18 cellular contexts compared by ENCODE assay signal in the genomic region with DNA sequence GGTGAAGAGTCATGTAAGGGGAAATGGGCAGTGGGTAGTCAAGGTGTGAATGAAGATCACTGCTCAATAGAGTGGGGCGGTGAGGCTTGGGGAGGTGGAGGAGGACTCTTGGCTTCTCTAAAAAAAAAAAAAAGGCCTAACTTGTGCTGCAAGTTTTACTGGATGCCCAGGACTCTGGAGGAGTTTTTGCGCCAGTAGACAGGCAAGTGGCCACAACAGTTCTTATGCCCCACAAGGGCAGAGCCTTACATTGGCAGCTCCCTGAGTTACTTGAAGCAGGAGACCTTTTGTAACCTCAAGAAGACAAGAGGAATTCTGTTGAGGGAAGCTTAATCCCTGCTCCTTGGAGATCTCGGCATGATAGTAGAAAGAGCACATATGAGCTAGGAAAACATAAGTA. TPM values are rescaled to one million over a fixed set of nuclear protein-coding genes. Genes with fewer than 3 reads are reported as not detected.
DNase-seq lines count a peak whose midpoint lies in the region; ATAC-seq, FAIRE-seq and TF ChIP-seq lines count a peak whose summit lies in the region.
"Had no signal": no experiment of that assay in that cellular context is flagged by ENCODE, and none has a peak within 500 bp of the region (broad histone marks: within the 10 kb centered on the region; RNA-seq: fewer than 3 reads in every experiment).

No MANE protein-coding gene starts in this region.

- H3K27ac ChIP-seq in pancreas: peak overlapping the region in 3 of 4 donors; percentile 85 to 88 (median 88)
- H3K27ac ChIP-seq in thyroid gland: peak overlapping the region; percentile 29 to 65 (median 57)

- H3K9me3 ChIP-seq in pancreas: no peaks in the 10 kb centered on the region
- no peaks in the 10 kb centered on the region for H3K9me3 ChIP-seq in thyroid gland
- H3K9me3 ChIP-seq: HAP-1 had no signal

- H3K4me1 ChIP-seq in pancreas: peaks cover 23 to 49% (median 37%) of the 10 kb centered on the region in 3 donors
- peaks cover 58 to 61% of the 10 kb centered on the region in 2 donors for H3K4me1 ChIP-seq in thyroid gland
- H3K4me1 ChIP-seq: HAP-1 had no signal

- FAIRE-seq in pancreas (lab: Jason Lieb, UNC): no peak
- FAIRE-seq: GM12891, GM18507, H54 had no signal

- no peaks in the 10 kb centered on the region for H3K27me3 ChIP-seq in pancreas
- H3K27me3 ChIP-seq in thyroid gland: no peaks in the 10 kb centered on the region

- H3K4me3 ChIP-seq in pancreas (no peak overlapping the region), thyroid gland (replicated peaks in 1 of 3) (no peak overlapping the region)
- H3K4me3 ChIP-seq: HAP-1 had no signal

- no peak for DNase-seq in pancreas
- peak; percentile 82 to 89 for DNase-seq in thyroid gland
- no peak for DNase-seq in NCI-H510A treated with DMSO at 0.1 percent for 48 hours (lab: John Stamatoyannopoulos, UW)
- DNase-seq in activated naive CD4-positive, alpha-beta T cell treated with anti-CD3 and anti-CD28 coated beads, Interleukin-2, amount 50 U/mL, for 16 hours: no peak
- DNase-seq: C1 segment of cervical spinal cord; Calu3; CD4-positive, alpha-beta memory T cell; COR-L47; DMS53; DMS79 treated with DMSO at 0.1 percent for 48 hours; GF-D8; GOT3 had no signal

- WGBS in pancreas, 2 donors: 99 to 100% methylated on average over 3 of the region's 3 CpGs
- 35 to 71% methylated on average over 3 of the region's 3 CpGs for WGBS in thyroid gland, 2 donors

- no peaks in the 10 kb centered on the region for H3K36me3 ChIP-seq in pancreas
- H3K36me3 ChIP-seq in thyroid gland: no peaks in the 10 kb centered on the region
- H3K36me3 ChIP-seq: HAP-1 had no signal

- ATAC-seq in esophagus mucosa (peak; percentile 38), pancreas (no peak), HG02678 (IDR thresholded peaks at IDR 0.05; ENCODE audit: unreplicated experiment) (no peak)

- intact Hi-C loops in pancreas (cut with DNase I): no loop called here
- intact Hi-C loops in thyroid gland (cut with DNase I): loop anchor here (10.0 kb wide), 1 partner anchor 54 kb away; a partner anchor contains a TSS

- TF ChIP-seq POLR2A in thyroid gland (IDR thresholded peaks at IDR 0.05): no peak

- TF ChIP-seq CTCF in pancreas (IDR thresholded peaks at IDR 0.05) (no peak), thyroid gland (IDR thresholded peaks at IDR 0.05) (no peak)

RNA-seq across cellular contexts. Expression of a gene that starts 54.9 kb away (rescaled TPM):
- 55.7 TPM for total RNA-seq in esophagus mucosa
- total RNA-seq in pancreas: 10 to 100 TPM; 19.6 to 30.5 (median 22.2) TPM
- polyA plus RNA-seq in pancreas: 10 to 100 TPM; 14.4 to 19.3 TPM
- total RNA-seq in thyroid gland: 10 to 100 TPM; 62.7 to 81.5 (median 70.1) TPM

Comparison
In these comparisons a context has a peak if more than half of its experiments do, and no peak if none do; other contexts are left out.
1. DNase-seq: peak in thyroid gland (2 of 2); none in pancreas (0 of 6), NCI-H510A treated with DMSO at 0.1 percent for 48 hours (single experiment) and activated naive CD4-positive, alpha-beta T cell treated with anti-CD3 and anti-CD28 coated beads, Interleukin-2, amount 50 U/mL, for 16 hours (single experiment).